12 cellular contexts compared by ENCODE assay signal in genomic region chr13:51618626-51619025, GRCh38. TPM values are rescaled to one million over a fixed set of nuclear protein-coding genes. Genes with fewer than 3 reads are reported as not detected.
A peak's percentile ranks its signal among the peaks of the same experiment; 100 is the strongest.
DNase-seq lines count a peak whose midpoint lies in the region; ATAC-seq and TF ChIP-seq lines count a peak whose summit lies in the region.
"Had no signal": no experiment of that assay in that cellular context is flagged by ENCODE, and none has a peak within 500 bp of the region (broad histone marks: within the 10 kb centered on the region; RNA-seq: fewer than 3 reads in every experiment).

No MANE protein-coding gene starts in this region.

- TF ChIP-seq CTCF in HFFc6 (IDR thresholded peaks at IDR 0.05): no peak
- TF ChIP-seq CTCF in ascending aorta (IDR thresholded peaks at IDR 0.05): no peak
- no peak for TF ChIP-seq CTCF in heart right ventricle (IDR thresholded peaks at IDR 0.05)
- TF ChIP-seq CTCF in psoas muscle (IDR thresholded peaks at IDR 0.05): no peak

- no peaks in the 10 kb centered on the region for H3K27me3 ChIP-seq in ascending aorta
- H3K27me3 ChIP-seq in heart right ventricle: no peaks in the 10 kb centered on the region
- H3K27me3 ChIP-seq in psoas muscle (ENCODE audit: insufficient read depth in 3 of 3, low read length in 2 of 3): no peaks in the 10 kb centered on the region

- H3K9me3 Mint-ChIP-seq in HFFc6: no peaks in the 10 kb centered on the region
- H3K9me3 Mint-ChIP-seq: activated T-cell treated with anti-CD3 and anti-CD28 coated beads, Interleukin-2, amount 50 U/mL, for 4 hours; H9; nephron had no signal

- peaks cover 17 to 39% of the 10 kb centered on the region in 2 donors for H3K4me1 ChIP-seq in ascending aorta
- peaks cover 4 to 69% (median 54%) of the 10 kb centered on the region in 9 donors for H3K4me1 ChIP-seq in heart right ventricle
- no peaks in the 10 kb centered on the region for H3K4me1 ChIP-seq in psoas muscle

- H3K27me3 Mint-ChIP-seq in HFFc6 (ENCODE audit: insufficient read depth): no peaks in the 10 kb centered on the region

- peaks cover 87% of the 10 kb centered on the region for H3K4me1 Mint-ChIP-seq in HFFc6 (ENCODE audit: low read depth)

- H3K27ac ChIP-seq in ascending aorta (peak overlapping the region; percentile 30 to 72), heart right ventricle (peak overlapping the region in 7 of 10 donors; percentile 24 to 71 (median 61)), psoas muscle (no peak overlapping the region)

- no peak overlapping the region for H3K4me3 ChIP-seq in ascending aorta
- H3K4me3 ChIP-seq in heart right ventricle: no peak overlapping the region
- no peak overlapping the region for H3K4me3 ChIP-seq in psoas muscle

- DNase-seq in HFFc6 (no peak), ascending aorta (ENCODE audit: low spot score in 2 of 2) (no peak), heart right ventricle (no peak), renal cortical epithelial cell (ENCODE audit: low read depth) (peak; percentile 80), psoas muscle (no peak), hepatic stellate cell (ENCODE audit: low spot score) (no peak), RPMI8226 (no peak)
- DNase-seq: activated T-cell treated with anti-CD3 and anti-CD28 coated beads, Interleukin-2, amount 50 U/mL, for 4 hours; H9; stimulated activated CD4-positive, alpha-beta T cell treated with anti-CD3 and anti-CD28 coated beads, Interleukin-15, amount 100 ng/mL, for 24 hours had no signal

- H3K4me3 Mint-ChIP-seq in HFFc6: peak overlapping the region; percentile 47
- H3K4me3 Mint-ChIP-seq: activated T-cell treated with anti-CD3 and anti-CD28 coated beads, Interleukin-2, amount 50 U/mL, for 4 hours; H9; nephron had no signal

- intact Hi-C loops in ascending aorta (cut with DNase I): no loop called here
- intact Hi-C loops in heart right ventricle (cut with DNase I): loop anchor here in 1 of 10 donors (10.0 kb wide), 1 partner anchor 106 kb away; no protein-coding TSS in a partner anchor
- intact Hi-C loops in psoas muscle (cut with DNase I): no loop called here

- H3K27ac Mint-ChIP-seq in HFFc6: peak overlapping the region; percentile 80
- H3K27ac Mint-ChIP-seq: H9 had no signal

- H3K9me3 ChIP-seq in ascending aorta (no peaks in the 10 kb centered on the region), heart right ventricle (no peaks in the 10 kb centered on the region), psoas muscle (no peaks in the 10 kb centered on the region)

- 54 to 75% methylated on average over 1 of the region's 1 CpG for WGBS in heart right ventricle, 2 donors
- WGBS in psoas muscle, 3 donors: 68 to 91% (median 78%) methylated on average over 1 of the region's 1 CpG

- peak in 7 of 8 donors; percentile 46 to 82 (median 72) for ATAC-seq in heart right ventricle
- ATAC-seq in psoas muscle: no peak
- no peak for ATAC-seq in HG03280 (IDR thresholded peaks at IDR 0.05; ENCODE audit: unreplicated experiment)
- ATAC-seq: activated T-cell treated with anti-CD3 and anti-CD28 coated beads, Interleukin-2, amount 50 U/mL, for 4 hours had no signal

- H3K36me3 Mint-ChIP-seq in HFFc6 (ENCODE audit: low read depth): 0 out of 2 replicates have a peak, but pooled peaks cover 16% of the 10 kb centered on the region

- H3K36me3 ChIP-seq in ascending aorta: no peaks in the 10 kb centered on the region
- no peaks in the 10 kb centered on the region for H3K36me3 ChIP-seq in heart right ventricle
- H3K36me3 ChIP-seq in psoas muscle (ENCODE audit: insufficient read depth in 1 of 2, low read depth in 1 of 2): no peaks in the 10 kb centered on the region

RNA-seq across cellular contexts. Expression of gene WDFY2, which starts 34.4 kb away (rescaled TPM):
- 10 to 100 TPM; 11.4 to 15.7 (median 13.4) TPM for total RNA-seq in HFFc6 (2021; fragmentation: NEBNext Ultra II Directional; extraction: Animal tissue kit (Norgen Biotek cat#: 25700))
- 6.1 TPM for total RNA-seq in ascending aorta
- total RNA-seq in heart right ventricle: 1 to 10 TPM; 4.7 to 7.5 (median 6.2) TPM
- 1 to 10 TPM; 2.4 to 2.6 TPM for polyA plus RNA-seq in heart right ventricle
- 3.1 and 9.1 TPM in 2 replicates for total RNA-seq in renal cortical epithelial cell
- 1 to 10 TPM; 1.4 to 2.3 (median 1.9) TPM for total RNA-seq in psoas muscle
- polyA plus RNA-seq in psoas muscle: 1 to 10 TPM in 2 of 3 donors, under 1 TPM in 1; 0.66 to 5.3 (median 1.5) TPM

Comparison
In these comparisons a context has a peak if more than half of its experiments do, and no peak if none do; other contexts are left out.
1. ATAC-seq: peak in heart right ventricle (7 of 8); none in psoas muscle (0 of 4) and HG03280 (single experiment).